Comparison of ENCODE assay signal across 12 cellular contexts in the genomic region with DNA sequence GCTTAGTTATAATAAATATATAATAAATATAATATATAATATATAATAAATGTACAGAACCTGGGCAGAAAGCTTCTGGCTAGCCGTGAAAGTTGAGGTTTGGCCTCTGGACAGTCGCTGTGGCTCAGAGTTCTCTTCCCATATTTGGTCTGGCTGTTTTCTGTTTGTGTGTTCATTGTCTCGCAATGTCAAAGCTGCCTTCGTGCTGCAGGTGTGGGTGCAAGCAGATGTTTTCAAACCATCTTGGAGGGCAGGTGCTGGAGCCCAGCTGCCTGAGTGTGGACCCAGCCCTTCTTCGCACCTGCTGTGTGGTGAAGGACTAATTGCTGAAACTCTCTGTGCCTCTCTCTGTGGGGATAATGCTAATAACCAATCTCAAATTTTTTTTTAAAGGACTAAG. TPM values are rescaled to one million over a fixed set of nuclear protein-coding genes. Genes with fewer than 3 reads are reported as not detected.
DNase-seq lines count a peak whose midpoint lies in the region; ATAC-seq and TF ChIP-seq lines count a peak whose summit lies in the region.
"Had no signal": no experiment of that assay in that cellular context is flagged by ENCODE, and none has a peak within 500 bp of the region (broad histone marks: within the 10 kb centered on the region; RNA-seq: fewer than 3 reads in every experiment).

No MANE protein-coding gene starts in this region.

- H2AFZ ChIP-seq in hepatocyte = no peak overlapping the region

- H3K27ac ChIP-seq in subcutaneous abdominal adipose tissue (ENCODE audit: low read depth, low read length) (peak overlapping the region; percentile 79), hepatocyte (no peak overlapping the region)

- H3K9me3 ChIP-seq in subcutaneous abdominal adipose tissue (ENCODE audit: control insufficient read depth in 5 of 5, low read length in 5 of 5) (no peaks in the 10 kb centered on the region), hepatocyte (ENCODE audit: low read depth) (no peaks in the 10 kb centered on the region)

- no peak overlapping the region for H3K27ac Mint-ChIP-seq in activated naive CD8-positive, alpha-beta T cell treated with anti-CD3 and anti-CD28 coated beads, Interleukin-2, amount 10 ng/mL, durations not matched to agents 7 days and 5 days
- H3K27ac Mint-ChIP-seq in activated naive CD8-positive, alpha-beta T cell treated with anti-CD3 and anti-CD28 coated beads, Interleukin-2, amount 50 U/mL, for 24 hours = no peak overlapping the region

- peaks cover 14% of the 10 kb centered on the region for H3K79me2 ChIP-seq in hepatocyte

- peak overlapping the region; percentile 86 for H3K4me3 Mint-ChIP-seq in activated naive CD8-positive, alpha-beta T cell treated with anti-CD3 and anti-CD28 coated beads, Interleukin-2, amount 10 ng/mL, durations not matched to agents 7 days and 5 days
- no peak overlapping the region for H3K4me3 Mint-ChIP-seq in activated naive CD8-positive, alpha-beta T cell treated with anti-CD3 and anti-CD28 coated beads, Interleukin-2, amount 50 U/mL, for 24 hours

- H3K36me3 ChIP-seq in subcutaneous abdominal adipose tissue (ENCODE audit: control insufficient read depth in 5 of 5, insufficient read depth in 5 of 5, low read length in 5 of 5) = no peaks in the 10 kb centered on the region
- H3K36me3 ChIP-seq in hepatocyte (replicated peaks; ENCODE audit: insufficient read depth, low read depth) = no peaks in the 10 kb centered on the region

- peaks cover 54% of the 10 kb centered on the region for H3K4me1 Mint-ChIP-seq in activated naive CD8-positive, alpha-beta T cell treated with anti-CD3 and anti-CD28 coated beads, Interleukin-2, amount 10 ng/mL, durations not matched to agents 7 days and 5 days
- peaks cover 55% of the 10 kb centered on the region for H3K4me1 Mint-ChIP-seq in activated naive CD8-positive, alpha-beta T cell treated with anti-CD3 and anti-CD28 coated beads, Interleukin-2, amount 50 U/mL, for 24 hours

- H3K4me3 ChIP-seq in subcutaneous abdominal adipose tissue (ENCODE audit: low read depth in 1 of 5, low read length in 5 of 5) = no peak overlapping the region
- H3K4me3 ChIP-seq in hepatocyte = no peak overlapping the region

- ATAC-seq in activated naive CD8-positive, alpha-beta T cell treated with anti-CD3 and anti-CD28 coated beads, Interleukin-2, amount 10 ng/mL, durations not matched to agents 7 days and 5 days (ENCODE audit: low read depth) = no peak
- ATAC-seq in activated naive CD8-positive, alpha-beta T cell treated with anti-CD3 and anti-CD28 coated beads, Interleukin-2, amount 50 U/mL, for 24 hours = no peak
- no peak for ATAC-seq in GM19328 (IDR thresholded peaks at IDR 0.05; ENCODE audit: unreplicated experiment)

- H3K27me3 Mint-ChIP-seq in activated naive CD8-positive, alpha-beta T cell treated with anti-CD3 and anti-CD28 coated beads, Interleukin-2, amount 10 ng/mL, durations not matched to agents 7 days and 5 days = no peaks in the 10 kb centered on the region
- H3K27me3 Mint-ChIP-seq in activated naive CD8-positive, alpha-beta T cell treated with anti-CD3 and anti-CD28 coated beads, Interleukin-2, amount 50 U/mL, for 24 hours = no peaks in the 10 kb centered on the region
- H3K27me3 Mint-ChIP-seq: naive thymus-derived CD4-positive, alpha-beta T cell had no signal

- peaks cover under 1% of the 10 kb centered on the region for H3K36me3 Mint-ChIP-seq in activated naive CD8-positive, alpha-beta T cell treated with anti-CD3 and anti-CD28 coated beads, Interleukin-2, amount 10 ng/mL, durations not matched to agents 7 days and 5 days
- no peaks in the 10 kb centered on the region for H3K36me3 Mint-ChIP-seq in activated naive CD8-positive, alpha-beta T cell treated with anti-CD3 and anti-CD28 coated beads, Interleukin-2, amount 50 U/mL, for 24 hours (ENCODE audit: low read depth)

- H3K9me3 Mint-ChIP-seq in activated naive CD8-positive, alpha-beta T cell treated with anti-CD3 and anti-CD28 coated beads, Interleukin-2, amount 10 ng/mL, durations not matched to agents 7 days and 5 days = no peaks in the 10 kb centered on the region
- no peaks in the 10 kb centered on the region for H3K9me3 Mint-ChIP-seq in activated naive CD8-positive, alpha-beta T cell treated with anti-CD3 and anti-CD28 coated beads, Interleukin-2, amount 50 U/mL, for 24 hours
- H3K9me3 Mint-ChIP-seq: naive thymus-derived CD4-positive, alpha-beta T cell had no signal

- POLR2A ChIA-PET in activated naive CD8-positive, alpha-beta T cell treated with anti-CD3 and anti-CD28 coated beads, Interleukin-2, amount 10 ng/mL, durations not matched to agents 7 days and 5 days (lab: Charles Lee) = interaction anchor here (1.3 to 1.4 kb wide), 2 partner anchors 9 to 62 kb away, joined by 3 to 6 read pairs; no protein-coding TSS in a partner anchor

- H3K4me1 ChIP-seq in subcutaneous abdominal adipose tissue (ENCODE audit: control insufficient read depth in 5 of 5, insufficient read depth in 5 of 5, low read length in 5 of 5) = peaks cover 5 to 42% (median 33%) of the 10 kb centered on the region in 5 donors
- H3K4me1 ChIP-seq in hepatocyte (ENCODE audit: insufficient read depth) = peaks cover 8% of the 10 kb centered on the region

- no peak overlapping the region for H3K9ac ChIP-seq in subcutaneous abdominal adipose tissue (ENCODE audit: low read length in 5 of 5)

- H4K20me1 ChIP-seq in hepatocyte (ENCODE audit: insufficient read depth, poor library complexity, severe bottlenecking) = peaks cover 7% of the 10 kb centered on the region

- 84% methylated on average over 5 of the region's 5 CpGs for WGBS in hepatocyte (ENCODE audit: low lambda C conversion rate, missing lambda C conversion rate)

- no peaks in the 10 kb centered on the region for H3K9me2 ChIP-seq in hepatocyte (replicated peaks; ENCODE audit: insufficient read depth)

- H3K27me3 ChIP-seq in subcutaneous abdominal adipose tissue (ENCODE audit: control insufficient read depth in 5 of 5, insufficient read depth in 4 of 5, low read length in 5 of 5) = no peaks in the 10 kb centered on the region
- no peaks in the 10 kb centered on the region for H3K27me3 ChIP-seq in hepatocyte

- H3K4me2 ChIP-seq in hepatocyte = no peak overlapping the region

- TF ChIP-seq CTCF in hepatocyte (IDR thresholded peaks at IDR 0.05; ENCODE audit: poor library complexity) = no peak

- no peak for DNase-seq in activated naive CD8-positive, alpha-beta T cell treated with anti-CD3 and anti-CD28 coated beads, Interleukin-2, amount 10 ng/mL, durations not matched to agents 7 days and 5 days
- DNase-seq in activated naive CD8-positive, alpha-beta T cell treated with anti-CD3 and anti-CD28 coated beads, Interleukin-2, amount 50 U/mL, for 24 hours = no peak
- DNase-seq in NAMALWA (ENCODE audit: low spot score) (peak; percentile 66), SHP77 (lab: John Stamatoyannopoulos, UW) (peak; percentile 71 to 78), hepatocyte (ENCODE audit: low spot score) (no peak), NCI-H2171 (lab: John Stamatoyannopoulos, UW) (no peak)
- DNase-seq: activated CD4-positive, alpha-beta T cell treated with anti-CD3 and anti-CD28 coated beads, Interleukin-2, amount 50 U/mL, for 4 hours; Karpas-422; naive thymus-derived CD4-positive, alpha-beta T cell; NCI-H187 had no signal

RNA-seq across cellular contexts. Expression of gene CSTB, which starts 3.6 kb away (rescaled TPM):
- 10 to 100 TPM; 59.5 to 60.2 TPM for total RNA-seq in activated naive CD8-positive, alpha-beta T cell treated with anti-CD3 and anti-CD28 coated beads, Interleukin-2, amount 10 ng/mL, durations not matched to agents 7 days and 5 days
- total RNA-seq in hepatocyte = 24.1 and 30.4 TPM in 2 replicates
- 116 and 120 TPM in 2 replicates for polyA plus RNA-seq in hepatocyte

RNA-seq across cellular contexts. Expression of gene RRP1, which starts 9.7 kb away (rescaled TPM):
- 10 to 100 TPM; 28.1 to 28.6 TPM for total RNA-seq in activated naive CD8-positive, alpha-beta T cell treated with anti-CD3 and anti-CD28 coated beads, Interleukin-2, amount 10 ng/mL, durations not matched to agents 7 days and 5 days
- 20.8 and 24.1 TPM in 2 replicates for total RNA-seq in hepatocyte
- 32.0 and 40.9 TPM in 2 replicates for polyA plus RNA-seq in hepatocyte

Comparison
In these comparisons a context has a peak if more than half of its experiments do, and no peak if none do; other contexts are left out.
1. DNase-seq: peak in NAMALWA (single experiment) and SHP77 (2 of 2); none in activated naive CD8-positive, alpha-beta T cell treated with anti-CD3 and anti-CD28 coated beads, Interleukin-2, amount 10 ng/mL, durations not matched to agents 7 days and 5 days (single experiment), activated naive CD8-positive, alpha-beta T cell treated with anti-CD3 and anti-CD28 coated beads, Interleukin-2, amount 50 U/mL, for 24 hours (single experiment), hepatocyte (single experiment) and NCI-H2171 (single experiment).